ENCODE assay signal across 8 cellular contexts in genomic region chr5:33997331-33997983, GRCh38. TPM values are rescaled to one million over a fixed set of nuclear protein-coding genes. Genes with fewer than 3 reads are reported as not detected.
DNase-seq lines count a peak whose midpoint lies in the region; ATAC-seq and TF ChIP-seq lines count a peak whose summit lies in the region.

No MANE protein-coding gene starts in this region.

- 31 to 45% (median 37%) methylated on average over 6 of the region's 6 CpGs for WGBS in spleen, 5 donors

- no peaks in the 10 kb centered on the region for H3K9me3 ChIP-seq in spleen

- no peak overlapping the region for H3K4me3 ChIP-seq in brain microvascular endothelial cell (ENCODE audit: low read depth, low read length)
- H3K4me3 ChIP-seq in spleen, result no peak overlapping the region

- H3K27ac ChIP-seq in brain microvascular endothelial cell, result no peak overlapping the region
- no peak overlapping the region for H3K27ac ChIP-seq in spleen

- no peaks in the 10 kb centered on the region for H3K36me3 ChIP-seq in brain microvascular endothelial cell (replicated peaks)
- peaks cover 0 to 60% (median 10%) of the 10 kb centered on the region in 6 donors for H3K36me3 ChIP-seq in spleen

- TF ChIP-seq CTCF in brain microvascular endothelial cell (IDR thresholded peaks at IDR 0.05; ENCODE audit: low read depth, low read length, missing control alignments), result peak; percentile 81
- peak in 9 of 11 experiments; percentile 14 to 64 (median 48) for TF ChIP-seq CTCF in spleen (IDR thresholded peaks at IDR 0.05 in 8 of 11, conservative IDR thresholded peaks at IDR 0.05 in 3 of 11)

- ATAC-seq in GM19452 (IDR thresholded peaks at IDR 0.05; ENCODE audit: unreplicated experiment) (peak; percentile 75), HG02763 (IDR thresholded peaks at IDR 0.05; ENCODE audit: unreplicated experiment) (no peak)

- TF ChIP-seq POLR2A in spleen (IDR thresholded peaks at IDR 0.05), result no peak

- in situ Hi-C loops in brain microvascular endothelial cell (cut with HindIII; ENCODE audit: low pct_ligation_motif_present, low sequenced_read_pairs), result no loop called here

- H3K27me3 ChIP-seq in brain microvascular endothelial cell (replicated peaks) (no peaks in the 10 kb centered on the region), spleen (replicated peaks in 1 of 7) (no peaks in the 10 kb centered on the region)

- DNase-seq in DMS53 (lab: John Stamatoyannopoulos, UW) (peak; percentile 80), HT1080 (ENCODE audit: low read depth) (peak; percentile 83), NOMO-1 treated with dmso at 0.1 percent for 144 hours (lab: John Stamatoyannopoulos, UW; ENCODE audit: unreplicated experiment) (peak; percentile 93), brain microvascular endothelial cell (peak; percentile 82), iris pigment epithelial cell (ENCODE audit: low read depth) (peak; percentile 87), spleen (no peak)

- intact Hi-C loops in spleen (cut with DNase I; ENCODE audit: low total_unique reads), result no loop called here

- peaks cover 0 to 16% (median 0%) of the 10 kb centered on the region in 6 donors for H3K4me1 ChIP-seq in spleen

RNA-seq across cellular contexts. Expression of gene AMACR, which starts 10.4 kb away (rescaled TPM):
- total RNA-seq in HT1080 (2014; rRNA removed; shearing (Covaris generic)), result 10.6 and 12.8 TPM in 2 replicates
- 10.9 and 11.1 TPM in 2 replicates for polyA plus RNA-seq in HT1080 (2015; cell fraction: cytosol; rRNA removed)
- 8.2 and 10.5 TPM in 2 replicates for polyA plus RNA-seq in HT1080 (2015; cell fraction: nucleus; rRNA removed)
- total RNA-seq in spleen, result 1 to 10 TPM; 8.1 to 9.9 (median 9.4) TPM
- 1 to 10 TPM; 3.1 to 4.9 (median 4.3) TPM for polyA plus RNA-seq in spleen

RNA-seq across cellular contexts. Expression of gene SLC45A2, which starts 13.0 kb away (rescaled TPM):
- total RNA-seq in HT1080 (2014; rRNA removed; shearing (Covaris generic)), result not detected in 2 replicates
- polyA plus RNA-seq in HT1080 (2015; cell fraction: cytosol; rRNA removed), result not detected in 2 replicates
- polyA plus RNA-seq in HT1080 (2015; cell fraction: nucleus; rRNA removed), result not detected in 2 replicates
- under 1 TPM in 1 of 7 donors, not detected in 6; 0.74 TPM for total RNA-seq in spleen
- under 1 TPM in 1 of 3 donors, not detected in 2; 0.07 TPM for polyA plus RNA-seq in spleen

RNA-seq across cellular contexts. Expression of gene C1QTNF3, which starts 45.6 kb away (rescaled TPM):
- 0.21 TPM in 1 of 2 replicates, not detected in the other for total RNA-seq in HT1080 (2014; rRNA removed; shearing (Covaris generic))
- polyA plus RNA-seq in HT1080 (2015; cell fraction: cytosol; rRNA removed), result 0.17 and 0.29 TPM in 2 replicates
- polyA plus RNA-seq in HT1080 (2015; cell fraction: nucleus; rRNA removed), result 1.7 and 2.5 TPM in 2 replicates
- 10 to 100 TPM in 1 of 7 donors, 1 to 10 TPM in 6; 2.7 to 10.7 (median 5.8) TPM for total RNA-seq in spleen
- 1 to 10 TPM; 3.7 to 9.7 (median 6.9) TPM for polyA plus RNA-seq in spleen
